1 cellular context compared by ENCODE assay signal in the genomic region with DNA sequence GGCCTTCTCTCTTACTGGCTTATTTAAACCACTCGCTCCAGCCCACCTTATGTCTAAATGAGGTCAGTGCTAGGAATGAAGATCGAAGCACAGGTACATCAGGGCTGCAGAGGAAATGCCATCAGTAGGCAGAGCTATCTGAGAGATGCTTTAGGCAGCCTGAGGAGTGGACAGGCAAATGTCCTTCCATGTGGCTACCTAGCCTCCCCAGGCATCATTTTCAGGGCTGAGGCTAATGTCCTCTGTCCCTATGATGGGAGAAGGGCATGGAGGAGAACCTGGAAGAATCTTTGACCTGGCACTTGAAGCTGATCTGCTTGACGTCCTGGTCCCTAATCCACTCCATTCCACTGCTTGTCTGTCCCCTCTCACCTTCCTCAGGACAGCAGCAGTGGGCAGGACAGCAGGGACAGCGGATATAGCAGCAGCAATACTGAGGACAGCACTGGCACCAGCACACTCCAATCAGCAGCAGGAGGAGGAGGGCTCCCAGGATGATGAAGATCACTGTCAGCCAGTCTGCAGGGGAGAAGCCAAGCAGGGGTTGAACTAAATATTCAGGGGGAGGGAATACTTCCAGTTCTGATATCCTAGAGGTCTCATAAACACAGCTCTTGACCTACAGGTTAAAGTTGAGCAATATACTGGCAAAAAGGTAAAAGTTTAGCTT.
TF ChIP-seq lines count a peak whose summit lies in the region.

No MANE protein-coding gene starts in this region.

TF ChIP-seq in IMR-90, 13 proteins besides CTCF, POLR2A, EP300 and RAD21:
- no peak for TF ChIP-seq SMC3 (IDR thresholded peaks at IDR 0.05; ENCODE audit: low read depth, low read length)
- TF ChIP-seq MAFK (IDR thresholded peaks at IDR 0.05; ENCODE audit: low read depth, low read length), result no peak
- no peak for TF ChIP-seq RCOR1 (IDR thresholded peaks at IDR 0.05; ENCODE audit: insufficient replicate concordance, low read length)
- no peak for TF ChIP-seq BHLHE40 (IDR thresholded peaks at IDR 0.05; ENCODE audit: low read depth, low read length)
- TF ChIP-seq, protein P1, sequence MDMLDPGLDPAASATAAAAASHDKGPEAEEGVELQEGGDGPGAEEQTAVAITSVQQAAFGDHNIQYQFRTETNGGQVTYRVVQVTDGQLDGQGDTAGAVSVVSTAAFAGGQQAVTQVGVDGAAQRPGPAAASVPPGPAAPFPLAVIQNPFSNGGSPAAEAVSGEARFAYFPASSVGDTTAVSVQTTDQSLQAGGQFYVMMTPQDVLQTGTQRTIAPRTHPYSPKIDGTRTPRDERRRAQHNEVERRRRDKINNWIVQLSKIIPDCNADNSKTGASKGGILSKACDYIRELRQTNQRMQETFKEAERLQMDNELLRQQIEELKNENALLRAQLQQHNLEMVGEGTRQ (IDR thresholded peaks at IDR 0.05; ENCODE audit: low read depth, low read length), result no peak
- TF ChIP-seq, protein P2, sequence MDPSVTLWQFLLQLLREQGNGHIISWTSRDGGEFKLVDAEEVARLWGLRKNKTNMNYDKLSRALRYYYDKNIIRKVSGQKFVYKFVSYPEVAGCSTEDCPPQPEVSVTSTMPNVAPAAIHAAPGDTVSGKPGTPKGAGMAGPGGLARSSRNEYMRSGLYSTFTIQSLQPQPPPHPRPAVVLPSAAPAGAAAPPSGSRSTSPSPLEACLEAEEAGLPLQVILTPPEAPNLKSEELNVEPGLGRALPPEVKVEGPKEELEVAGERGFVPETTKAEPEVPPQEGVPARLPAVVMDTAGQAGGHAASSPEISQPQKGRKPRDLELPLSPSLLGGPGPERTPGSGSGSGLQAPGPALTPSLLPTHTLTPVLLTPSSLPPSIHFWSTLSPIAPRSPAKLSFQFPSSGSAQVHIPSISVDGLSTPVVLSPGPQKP (IDR thresholded peaks at IDR 0.05; ENCODE audit: borderline replicate concordance, low read depth, low read length), result no peak
TF ChIP-seq in IMR-90: peak in this region for 0.
